1 cellular context compared by ENCODE assay signal in the genomic region with DNA sequence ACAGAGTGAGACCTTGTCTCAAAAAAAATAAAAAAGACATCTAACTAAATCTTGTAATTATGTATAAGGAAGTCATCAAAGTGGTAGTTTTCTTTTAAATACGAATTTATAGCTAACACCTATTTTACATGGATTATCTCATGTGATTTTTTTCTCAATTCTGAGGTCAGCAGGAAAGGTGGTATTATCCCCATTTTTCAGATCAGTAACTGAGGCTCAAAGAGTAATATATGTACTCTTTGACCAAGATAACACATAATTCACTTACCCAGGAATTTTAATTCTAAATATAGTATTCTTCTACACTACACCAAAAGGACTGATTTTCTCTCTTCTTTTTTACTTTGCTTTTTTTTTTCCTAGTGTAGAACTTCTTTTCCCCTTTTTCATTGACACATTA.
TF ChIP-seq lines count a peak whose summit lies in the region.

No MANE protein-coding gene starts in this region.

TF ChIP-seq in K562, 482 proteins besides CTCF, POLR2A, EP300 and RAD21:
- TF ChIP-seq ADNP (tag; IDR thresholded peaks at IDR 0.05) (0 out of 2 replicates have a peak, but pooled peaks have one; percentile 45), RBM25 (IDR thresholded peaks at IDR 0.05; ENCODE audit: low read depth, low read length, severe bottlenecking) (peak; percentile 83), BCOR (IDR thresholded peaks at IDR 0.05) (peak; percentile 60; the same call in 1 of the 2 replicates), CAMTA2 (CRISPR knock-in tag; conservative IDR thresholded peaks at IDR 0.05) (no peak)
